In the genomic region with DNA sequence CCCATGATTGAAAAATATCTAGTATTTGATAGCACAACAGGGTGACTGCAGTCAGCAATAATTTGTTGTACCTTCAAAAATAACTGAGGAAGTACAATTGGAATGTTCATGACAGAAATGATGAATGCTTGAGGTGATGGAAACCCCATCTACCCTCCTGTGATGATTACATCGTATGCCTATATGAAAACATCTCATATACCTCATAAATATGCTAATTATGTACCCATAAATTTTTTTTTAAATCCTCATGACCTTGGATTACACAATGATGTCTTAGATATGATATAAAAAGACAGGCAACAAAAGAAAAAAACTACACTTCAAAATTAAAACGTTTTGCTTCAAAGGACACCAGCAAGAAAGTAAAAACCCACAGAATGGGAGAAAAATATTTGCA, we compare ENCODE assay signal across 10 cellular contexts. TPM values are rescaled to one million over a fixed set of nuclear protein-coding genes. Genes with fewer than 3 reads are reported as not detected.
A peak's percentile ranks its signal among the peaks of the same experiment; 100 is the strongest.
DNase-seq lines count a peak whose midpoint lies in the region; ATAC-seq, FAIRE-seq and TF ChIP-seq lines count a peak whose summit lies in the region.
"Had no signal": no experiment of that assay in that cellular context is flagged by ENCODE, and none has a peak within 500 bp of the region (broad histone marks: within the 10 kb centered on the region; RNA-seq: fewer than 3 reads in every experiment).

No MANE protein-coding gene starts in this region.

- H4K20me1 ChIP-seq in HepG2 (ENCODE audit: insufficient read depth, low read length) (no peaks in the 10 kb centered on the region), OCI-LY1 (ENCODE audit: insufficient read depth, low read length) (no peaks in the 10 kb centered on the region)

- H3K9me3 ChIP-seq in HepG2 (ENCODE audit: low read length) (no peaks in the 10 kb centered on the region), right lobe of liver (no peaks in the 10 kb centered on the region), OCI-LY1 (ENCODE audit: low read length) (no peaks in the 10 kb centered on the region), iPS-18a (ENCODE audit: control insufficient read depth, low read depth, low read length) (no peaks in the 10 kb centered on the region), transverse colon (no peaks in the 10 kb centered on the region), body of pancreas (no peaks in the 10 kb centered on the region)
- H3K9me3 ChIP-seq: ovary, vagina had no signal

- no peak for TF ChIP-seq POLR2A in HepG2 (IDR thresholded peaks at IDR 0.05; ENCODE audit: insufficient read depth in 1 of 2, low read depth in 2 of 2, low read length in 2 of 2)
- no peak for TF ChIP-seq POLR2A in right lobe of liver (IDR thresholded peaks at IDR 0.05)
- no peak for TF ChIP-seq POLR2A in transverse colon (IDR thresholded peaks at IDR 0.05)
- TF ChIP-seq POLR2A in body of pancreas (IDR thresholded peaks at IDR 0.05) = no peak

- no peak overlapping the region for H2AFZ ChIP-seq in HepG2 (ENCODE audit: low read length)
- no peak overlapping the region; the same call in 1 of the 2 replicates for H2AFZ ChIP-seq in OCI-LY1 (ENCODE audit: low read length)

- FAIRE-seq in HepG2 (lab: Jason Lieb, UNC) = no peak

- TF ChIP-seq CTCF in HepG2 (CRISPR knock-in tag; IDR thresholded peaks at IDR 0.05) = no peak
- no peak for TF ChIP-seq CTCF in right lobe of liver (IDR thresholded peaks at IDR 0.05)
- no peak for TF ChIP-seq CTCF in OCI-LY1 (IDR thresholded peaks at IDR 0.05; ENCODE audit: low read length)
- TF ChIP-seq CTCF in transverse colon (IDR thresholded peaks at IDR 0.05) = no peak
- no peak for TF ChIP-seq CTCF in body of pancreas (IDR thresholded peaks at IDR 0.05)

- POLR2A ChIA-PET in HepG2 (lab: Yijun Ruan, JAX) = interaction anchor here (0.7 to 1.4 kb wide), 2 partner anchors 8 to 149 kb away, joined by 3 read pairs; no protein-coding TSS in a partner anchor

- in situ Hi-C loops in HepG2 (cut with HindIII; ENCODE audit: extremely low pct_ligation_motif_present, low pct_unique_long_range_greater_than_20kb) (no loop called here), transverse colon (cut with MboI; ENCODE audit: low pct_ligation_motif_present in 1 of 4, low pct_unique_long_range_greater_than_20kb in 1 of 4, low sequenced_read_pairs in 3 of 4) (no loop called here)

- peak overlapping the region; percentile 89 for H3K4me2 ChIP-seq in HepG2 (ENCODE audit: low read depth, low read length)
- peak overlapping the region; percentile 92 for H3K4me2 ChIP-seq in OCI-LY1 (ENCODE audit: low read length)

- no peak for TF ChIP-seq RAD21 in HepG2 (CRISPR knock-in tag; IDR thresholded peaks at IDR 0.05)

- no peak for TF ChIP-seq EP300 in HepG2 (IDR thresholded peaks at IDR 0.05; ENCODE audit: low read depth in 2 of 2, low read length in 2 of 2)
- no peak for TF ChIP-seq EP300 in HepG2 (CRISPR knock-in tag; IDR thresholded peaks at IDR 0.05; ENCODE audit: borderline replicate concordance)
- TF ChIP-seq EP300 in transverse colon (IDR thresholded peaks at IDR 0.05; ENCODE audit: low read depth) = no peak

- DNase-seq in HepG2 (ENCODE audit: low spot score) (no peak), right lobe of liver (no peak), transverse colon (no peak), NCI-H1436 (lab: John Stamatoyannopoulos, UW) (no peak), body of pancreas (no peak)
- DNase-seq in activated CD4-positive, alpha-beta T cell treated with anti-CD3 and anti-CD28 coated beads for 1 hour = no peak

- no TSS peak for BruUV-seq in HepG2 (replicated peaks; lab: Mats Ljungman, UMichigan)

- ATAC-seq in HepG2 (no peak), right lobe of liver (no peak), body of pancreas (no peak)

- H3K4me3 ChIP-seq in HepG2 (replicated peaks in 1 of 3; ENCODE audit: insufficient read depth in 1 of 3, low read depth in 2 of 3, low read length in 3 of 3) = peak overlapping the region in 1 of 3 experiments; percentile 96; a peak in 1 of 6 replicates
- H3K4me3 ChIP-seq in right lobe of liver = no peak overlapping the region
- H3K4me3 ChIP-seq in OCI-LY1 (ENCODE audit: low read depth, low read length, poor library complexity, severe bottlenecking) = peak overlapping the region; percentile 87
- peak overlapping the region; percentile 97 for H3K4me3 ChIP-seq in iPS-18a (ENCODE audit: low read length)
- H3K4me3 ChIP-seq in transverse colon = peak overlapping the region in 2 of 4 donors; percentile 81 to 83
- H3K4me3 ChIP-seq in body of pancreas = no peak overlapping the region

- WGBS in HepG2 (ENCODE audit: low lambda C conversion rate) = 60% methylated on average over 2 of the region's 2 CpGs
- 44% methylated on average over 2 of the region's 2 CpGs for WGBS in right lobe of liver (ENCODE audit: insufficient coverage, low coverage, low lambda C conversion rate, missing lambda C conversion rate)
- 32 to 47% methylated on average over 2 of the region's 2 CpGs for WGBS in transverse colon (ENCODE audit: low coverage in 1 of 2), 2 donors
- 42 to 53% methylated on average over 2 of the region's 2 CpGs for WGBS in body of pancreas, 2 donors

- CTCF ChIA-PET in HepG2 (lab: Yijun Ruan, JAX; ENCODE audit: low intra/inter-chr PET ratio, low total read pairs) = no interaction called here

- intact Hi-C loops in HepG2 (cut with micrococcal nuclease; ENCODE audit: unreplicated experiment) = loop anchor here (5.0 kb wide), 1 partner anchor 41 kb away; the partner anchor contains the start of gene CHCHD5
- intact Hi-C loops in right lobe of liver (cut with DNase I) = no loop called here
- intact Hi-C loops in transverse colon (cut with DNase I; ENCODE audit: low total_unique reads) = no loop called here
- intact Hi-C loops in body of pancreas (cut with DNase I) = no loop called here

- no peaks in the 10 kb centered on the region; a peak in 1 of 5 replicates for H3K27me3 ChIP-seq in HepG2 (ENCODE audit: control insufficient read depth in 1 of 2, insufficient read depth in 2 of 2, low read length in 2 of 2)
- H3K27me3 ChIP-seq in right lobe of liver = no peaks in the 10 kb centered on the region
- no peaks in the 10 kb centered on the region for H3K27me3 ChIP-seq in OCI-LY1 (ENCODE audit: insufficient read depth, low read length)
- H3K27me3 ChIP-seq in iPS-18a (ENCODE audit: control insufficient read depth, insufficient read depth, low read length) = no peaks in the 10 kb centered on the region
- no peaks in the 10 kb centered on the region for H3K27me3 ChIP-seq in transverse colon
- H3K27me3 ChIP-seq in body of pancreas = no peaks in the 10 kb centered on the region
- H3K27me3 ChIP-seq: ovary, vagina had no signal

- peaks cover 26% of the 10 kb centered on the region for H3K4me1 ChIP-seq in HepG2 (ENCODE audit: insufficient read depth, low read length)
- peaks cover 0 to 15% (median 0%) of the 10 kb centered on the region in 4 donors for H3K4me1 ChIP-seq in right lobe of liver
- peaks cover 28% of the 10 kb centered on the region for H3K4me1 ChIP-seq in OCI-LY1 (ENCODE audit: insufficient read depth, low read length, severe bottlenecking)
- H3K4me1 ChIP-seq in iPS-18a (ENCODE audit: control insufficient read depth, low read depth, low read length) = peaks cover 7% of the 10 kb centered on the region
- peaks cover 8 to 25% (median 16%) of the 10 kb centered on the region in 4 donors for H3K4me1 ChIP-seq in transverse colon
- H3K4me1 ChIP-seq in body of pancreas = peaks cover 20% of the 10 kb centered on the region

- no peak overlapping the region for H3K9ac ChIP-seq in HepG2 (ENCODE audit: insufficient read depth, low read depth, low read length)
- H3K9ac ChIP-seq in OCI-LY1 (ENCODE audit: low read length) = peak overlapping the region; percentile 78
- H3K9ac ChIP-seq in iPS-18a (ENCODE audit: low read length) = no peak overlapping the region

- H3K27ac ChIP-seq in HepG2 (ENCODE audit: extremely low read length, insufficient read depth, low read length) (no peak overlapping the region), right lobe of liver (no peak overlapping the region), OCI-LY1 (ENCODE audit: low read depth, low read length, poor library complexity, severe bottlenecking) (peak overlapping the region; percentile 85), iPS-18a (ENCODE audit: low read length) (no peak overlapping the region), transverse colon (peak overlapping the region; percentile 88 to 92 (median 90)), body of pancreas (peak overlapping the region in 1 of 4 donors; percentile 89)

- H3F3A ChIP-seq in OCI-LY1 (ENCODE audit: insufficient read depth, low read length) = no peaks in the 10 kb centered on the region

- peaks cover 36% of the 10 kb centered on the region for H3K79me2 ChIP-seq in HepG2 (ENCODE audit: insufficient read depth, low read length)
- peaks cover 36% of the 10 kb centered on the region for H3K79me2 ChIP-seq in OCI-LY1 (ENCODE audit: insufficient read depth, low read length)

- peaks cover 0 to 5% of the 10 kb centered on the region in 2 experiments; a peak in 2 of 5 replicates for H3K36me3 ChIP-seq in HepG2 (replicated peaks in 1 of 2; ENCODE audit: control insufficient read depth in 1 of 2, insufficient read depth in 2 of 2, low read length in 2 of 2)
- H3K36me3 ChIP-seq in right lobe of liver = no peaks in the 10 kb centered on the region
- H3K36me3 ChIP-seq in OCI-LY1 (ENCODE audit: insufficient read depth, low read length) = peaks cover 5% of the 10 kb centered on the region
- peaks cover under 1% of the 10 kb centered on the region for H3K36me3 ChIP-seq in iPS-18a (ENCODE audit: control insufficient read depth, low read depth, low read length)
- no peaks in the 10 kb centered on the region for H3K36me3 ChIP-seq in transverse colon
- H3K36me3 ChIP-seq in body of pancreas (replicated peaks in 1 of 2; ENCODE audit: insufficient read depth in 1 of 2, low read depth in 2 of 2) = no peaks in the 10 kb centered on the region
- H3K36me3 ChIP-seq: ovary, vagina had no signal

- no peaks in the 10 kb centered on the region for H3K9me2 ChIP-seq in OCI-LY1 (ENCODE audit: low read depth, low read length)

RNA-seq across cellular contexts. Expression of gene POLR1B, which starts 1.4 kb away (rescaled TPM):
- 46.0 and 70.8 TPM in 2 replicates for total RNA-seq in HepG2 (2016; rRNA removed; fragmentation: Illumina TruSeq; extraction: Trizol)
- total RNA-seq in HepG2 (2016; cell fraction: cytosol; rRNA removed; fragmentation: Illumina TruSeq; extraction: Trizol; ENCODE audit: low read depth) = 9.3 and 11.0 TPM in 2 replicates
- 47.1 and 70.7 TPM in 2 replicates for total RNA-seq in HepG2 (2016; cell fraction: insoluble cytoplasmic fraction; rRNA removed; fragmentation: Illumina TruSeq; extraction: Trizol)
- 14.7 and 18.4 TPM in 2 replicates for total RNA-seq in HepG2 (2016; cell fraction: membrane; rRNA removed; fragmentation: Illumina TruSeq; extraction: Trizol)
- 35.3 and 39.0 TPM in 2 replicates for total RNA-seq in HepG2 (2016; cell fraction: nucleus; rRNA removed; fragmentation: Illumina TruSeq; extraction: Trizol)
- 17.5 and 18.3 TPM in 2 replicates for polyA plus RNA-seq in HepG2 (2011; rRNA removed)
- 12.4 and 17.4 TPM in 2 replicates for polyA plus RNA-seq in HepG2 (2011; cell fraction: cytosol; rRNA removed)
- polyA plus RNA-seq in HepG2 (2011; cell fraction: nucleus; rRNA removed) = 13.5 and 17.5 TPM in 2 replicates
- polyA plus RNA-seq in HepG2 (2012) = 25.1 and 28.2 TPM in 2 replicates
- 1.7 and 1.8 TPM in 2 replicates for polyA plus RNA-seq in HepG2 (2016; cell fraction: cytosol; fragmentation: Illumina TruSeq; extraction: Trizol; ENCODE audit: low read depth)
- polyA plus RNA-seq in HepG2 (2016; cell fraction: insoluble cytoplasmic fraction; fragmentation: Illumina TruSeq; extraction: Trizol; ENCODE audit: low read depth) = 48.7 and 51.1 TPM in 2 replicates
- polyA plus RNA-seq in HepG2 (2016; cell fraction: membrane; fragmentation: Illumina TruSeq; extraction: Trizol; ENCODE audit: low read depth) = 4.7 and 5.1 TPM in 2 replicates
- polyA plus RNA-seq in HepG2 (2016; cell fraction: nucleus; fragmentation: Illumina TruSeq; extraction: Trizol; ENCODE audit: insufficient read depth, low read depth) = 35.3 and 39.0 TPM in 2 replicates
- polyA minus RNA-seq in HepG2 (2011; rRNA and poly(A)+ RNA removed; ENCODE audit: low replicate concordance) = 113 and 135 TPM in 2 replicates
- polyA minus RNA-seq in HepG2 (2011; cell fraction: cytosol; rRNA and poly(A)+ RNA removed) = 42.2 and 61.3 TPM in 2 replicates
- polyA minus RNA-seq in HepG2 (2011; cell fraction: nucleus; rRNA and poly(A)+ RNA removed) = 46.6 and 64.0 TPM in 2 replicates
- 10 to 100 TPM; 12.2 to 20.5 (median 16.1) TPM for total RNA-seq in right lobe of liver
- total RNA-seq in transverse colon = 10 to 100 TPM in 3 of 4 donors, 1 to 10 TPM in 1; 6.0 to 24.1 (median 14.8) TPM
- total RNA-seq in body of pancreas = 10 to 100 TPM; 10.6 to 31.6 TPM

RNA-seq across cellular contexts. Expression of gene CHCHD5, which starts 43.5 kb away (rescaled TPM):
- total RNA-seq in HepG2 (2016; rRNA removed; fragmentation: Illumina TruSeq; extraction: Trizol) (22.8 and 23.9 TPM in 2 replicates), right lobe of liver (10 to 100 TPM; 15.1 to 29.5 (median 18.7) TPM), transverse colon (10 to 100 TPM; 11.1 to 23.0 (median 17.1) TPM), body of pancreas (10 to 100 TPM; 16.8 to 23.6 TPM)
- total RNA-seq in HepG2 (2016; cell fraction: cytosol; rRNA removed; fragmentation: Illumina TruSeq; extraction: Trizol; ENCODE audit: low read depth) = 27.4 and 35.9 TPM in 2 replicates
- 21.3 and 24.7 TPM in 2 replicates for total RNA-seq in HepG2 (2016; cell fraction: insoluble cytoplasmic fraction; rRNA removed; fragmentation: Illumina TruSeq; extraction: Trizol)
- total RNA-seq in HepG2 (2016; cell fraction: membrane; rRNA removed; fragmentation: Illumina TruSeq; extraction: Trizol) = 27.3 and 31.8 TPM in 2 replicates
- 13.0 and 14.1 TPM in 2 replicates for total RNA-seq in HepG2 (2016; cell fraction: nucleus; rRNA removed; fragmentation: Illumina TruSeq; extraction: Trizol)
- polyA plus RNA-seq in HepG2 (2011; rRNA removed) = 19.0 and 22.7 TPM in 2 replicates
- polyA plus RNA-seq in HepG2 (2011; cell fraction: cytosol; rRNA removed) = 20.8 and 43.9 TPM in 2 replicates
- 36.4 and 41.5 TPM in 2 replicates for polyA plus RNA-seq in HepG2 (2011; cell fraction: nucleus; rRNA removed)
- 27.5 and 32.7 TPM in 2 replicates for polyA plus RNA-seq in HepG2 (2012)
- polyA plus RNA-seq in HepG2 (2016; cell fraction: cytosol; fragmentation: Illumina TruSeq; extraction: Trizol; ENCODE audit: low read depth) = 44.4 and 53.5 TPM in 2 replicates
- 36.8 and 37.7 TPM in 2 replicates for polyA plus RNA-seq in HepG2 (2016; cell fraction: insoluble cytoplasmic fraction; fragmentation: Illumina TruSeq; extraction: Trizol; ENCODE audit: low read depth)
- 42.6 and 49.8 TPM in 2 replicates for polyA plus RNA-seq in HepG2 (2016; cell fraction: membrane; fragmentation: Illumina TruSeq; extraction: Trizol; ENCODE audit: low read depth)
- polyA plus RNA-seq in HepG2 (2016; cell fraction: nucleus; fragmentation: Illumina TruSeq; extraction: Trizol; ENCODE audit: insufficient read depth, low read depth) = 30.3 TPM in 2 replicates
- 8.7 and 43.9 TPM in 2 replicates for polyA minus RNA-seq in HepG2 (2011; rRNA and poly(A)+ RNA removed; ENCODE audit: low replicate concordance)
- 12.2 and 12.4 TPM in 2 replicates for polyA minus RNA-seq in HepG2 (2011; cell fraction: cytosol; rRNA and poly(A)+ RNA removed)
- 10.4 and 12.4 TPM in 2 replicates for polyA minus RNA-seq in HepG2 (2011; cell fraction: nucleus; rRNA and poly(A)+ RNA removed)

RNA-seq across cellular contexts. Expression of gene TTL, which starts 59.0 kb away (rescaled TPM):
- 59.8 and 69.8 TPM in 2 replicates for total RNA-seq in HepG2 (2016; rRNA removed; fragmentation: Illumina TruSeq; extraction: Trizol)
- 18.0 and 19.1 TPM in 2 replicates for total RNA-seq in HepG2 (2016; cell fraction: cytosol; rRNA removed; fragmentation: Illumina TruSeq; extraction: Trizol; ENCODE audit: low read depth)
- total RNA-seq in HepG2 (2016; cell fraction: insoluble cytoplasmic fraction; rRNA removed; fragmentation: Illumina TruSeq; extraction: Trizol) = 56.6 and 58.1 TPM in 2 replicates
- 88.3 and 99.8 TPM in 2 replicates for total RNA-seq in HepG2 (2016; cell fraction: membrane; rRNA removed; fragmentation: Illumina TruSeq; extraction: Trizol)
- total RNA-seq in HepG2 (2016; cell fraction: nucleus; rRNA removed; fragmentation: Illumina TruSeq; extraction: Trizol) = 39.3 and 44.8 TPM in 2 replicates
- 19.0 TPM in 2 replicates for polyA plus RNA-seq in HepG2 (2011; rRNA removed)
- polyA plus RNA-seq in HepG2 (2011; cell fraction: cytosol; rRNA removed) = 10.0 and 16.3 TPM in 2 replicates
- 12.2 and 20.3 TPM in 2 replicates for polyA plus RNA-seq in HepG2 (2011; cell fraction: nucleus; rRNA removed)
- 22.9 and 32.3 TPM in 2 replicates for polyA plus RNA-seq in HepG2 (2012)
- 15.2 and 16.6 TPM in 2 replicates for polyA plus RNA-seq in HepG2 (2016; cell fraction: cytosol; fragmentation: Illumina TruSeq; extraction: Trizol; ENCODE audit: low read depth)
- polyA plus RNA-seq in HepG2 (2016; cell fraction: insoluble cytoplasmic fraction; fragmentation: Illumina TruSeq; extraction: Trizol; ENCODE audit: low read depth) = 44.9 and 53.9 TPM in 2 replicates
- polyA plus RNA-seq in HepG2 (2016; cell fraction: membrane; fragmentation: Illumina TruSeq; extraction: Trizol; ENCODE audit: low read depth) = 50.2 and 56.8 TPM in 2 replicates
- polyA plus RNA-seq in HepG2 (2016; cell fraction: nucleus; fragmentation: Illumina TruSeq; extraction: Trizol; ENCODE audit: insufficient read depth, low read depth) = 53.2 and 54.6 TPM in 2 replicates
- polyA minus RNA-seq in HepG2 (2011; rRNA and poly(A)+ RNA removed; ENCODE audit: low replicate concordance) = 44.4 and 48.9 TPM in 2 replicates
- 28.8 and 32.0 TPM in 2 replicates for polyA minus RNA-seq in HepG2 (2011; cell fraction: cytosol; rRNA and poly(A)+ RNA removed)
- 20.2 and 23.9 TPM in 2 replicates for polyA minus RNA-seq in HepG2 (2011; cell fraction: nucleus; rRNA and poly(A)+ RNA removed)
- 10 to 100 TPM in 5 of 6 experiments, 1 to 10 TPM in 1; 8.1 to 29.6 (median 15.6) TPM for total RNA-seq in right lobe of liver
- 10 to 100 TPM in 3 of 4 donors, 1 to 10 TPM in 1; 7.9 to 61.3 (median 16.6) TPM for total RNA-seq in transverse colon
- total RNA-seq in body of pancreas = 10 to 100 TPM in 1 of 2 donors, 1 to 10 TPM in 1; 7.8 to 18.1 TPM

Comparison
In these comparisons a context has a peak if more than half of its experiments do, and no peak if none do; other contexts are left out.
1. H3K27ac ChIP-seq: peak in OCI-LY1 (single experiment) and transverse colon (4 of 4); none in HepG2 (single experiment), right lobe of liver (0 of 3) and iPS-18a (single experiment).
2. H3K4me3 ChIP-seq: peak in OCI-LY1 (single experiment) and iPS-18a (single experiment); none in right lobe of liver (0 of 3) and body of pancreas (0 of 2).